In genomic region chr14:99345472-99345871, GRCh38 we compare ENCODE assay signal across 16 cellular contexts.
DNase-seq lines count a peak whose midpoint lies in the region; ATAC-seq, FAIRE-seq and TF ChIP-seq lines count a peak whose summit lies in the region.
"Had no signal": no experiment of that assay in that cellular context is flagged by ENCODE, and none has a peak within 500 bp of the region (broad histone marks: within the 10 kb centered on the region; RNA-seq: fewer than 3 reads in every experiment).

No MANE protein-coding gene starts in this region.

- H3K4me3 ChIP-seq in GM23338 (no peak overlapping the region), kidney (ENCODE audit: low read length in 2 of 2) (no peak overlapping the region)
- H3K4me3 ChIP-seq: BLaER1 had no signal

- peaks cover 7% of the 10 kb centered on the region; the same call in 2 of the 3 replicates for H3K4me1 Mint-ChIP-seq in GM23338
- peaks cover 4% of the 10 kb centered on the region; the same call in 1 of the 2 replicates for H3K4me1 Mint-ChIP-seq in WTC11
- H3K4me1 Mint-ChIP-seq in activated T-cell treated with anti-CD3 and anti-CD28 coated beads, Interleukin-2, amount 50 U/mL, for 4 hours (ENCODE audit: low read depth) = no peaks in the 10 kb centered on the region
- H3K4me1 Mint-ChIP-seq: IgD-negative memory B cell had no signal

- no peak overlapping the region for H3K27ac Mint-ChIP-seq in GM23338
- peak overlapping the region; percentile 11; the same call in 1 of the 2 replicates for H3K27ac Mint-ChIP-seq in WTC11
- H3K27ac Mint-ChIP-seq: CD8-positive, alpha-beta T cell; H9; IgD-negative memory B cell had no signal

- 0 out of 2 replicates have a peak overlapping the region, but pooled peaks have one; percentile 18 for H2AFZ ChIP-seq in GM23338

- ATAC-seq in GM23338 (no peak), WTC11 (no peak), HG02885 (IDR thresholded peaks at IDR 0.05; ENCODE audit: poor library complexity, unreplicated experiment) (no peak)
- ATAC-seq in activated T-cell treated with anti-CD3 and anti-CD28 coated beads, Interleukin-2, amount 50 U/mL, for 4 hours = no peak
- ATAC-seq: CD8-positive, alpha-beta T cell had no signal

- POLR2A ChIA-PET in WTC11 (lab: Charles Lee) = no interaction called here

- H3K27me3 Mint-ChIP-seq in GM23338 (ENCODE audit: insufficient read depth, low read depth, poor library complexity) = peaks cover 14% of the 10 kb centered on the region
- no peaks in the 10 kb centered on the region; the same call in 1 of the 2 replicates for H3K27me3 Mint-ChIP-seq in WTC11 (ENCODE audit: low read depth)
- H3K27me3 Mint-ChIP-seq in activated T-cell treated with anti-CD3 and anti-CD28 coated beads, Interleukin-2, amount 50 U/mL, for 4 hours (ENCODE audit: low read depth) = peaks cover under 1% of the 10 kb centered on the region

- H3K9me3 Mint-ChIP-seq in GM23338 (no peaks in the 10 kb centered on the region), WTC11 (no peaks in the 10 kb centered on the region)
- no peaks in the 10 kb centered on the region for H3K9me3 Mint-ChIP-seq in activated T-cell treated with anti-CD3 and anti-CD28 coated beads, Interleukin-2, amount 50 U/mL, for 4 hours
- H3K9me3 Mint-ChIP-seq: CD8-positive, alpha-beta T cell; H9; IgD-negative memory B cell had no signal

- H4K20me1 ChIP-seq in GM23338 (replicated peaks; ENCODE audit: insufficient read depth) = no peaks in the 10 kb centered on the region
- H4K20me1 ChIP-seq: BLaER1 had no signal

- H3F3A ChIP-seq in GM23338 (replicated peaks; ENCODE audit: low read depth) = no peaks in the 10 kb centered on the region

- no peak for FAIRE-seq in kidney (lab: Jason Lieb, UNC)

- H3K4me1 ChIP-seq in GM23338 (ENCODE audit: insufficient read depth) = no peaks in the 10 kb centered on the region
- H3K4me1 ChIP-seq in kidney (ENCODE audit: control insufficient read depth in 1 of 2, insufficient read depth in 1 of 2, low read depth in 1 of 2, low read length in 2 of 2) = no peaks in the 10 kb centered on the region
- H3K4me1 ChIP-seq: BLaER1 had no signal

- no peak overlapping the region for H3K27ac ChIP-seq in GM23338 (ENCODE audit: low read depth)
- H3K27ac ChIP-seq in kidney (ENCODE audit: low read depth in 2 of 2, low read length in 2 of 2) = no peak overlapping the region
- H3K27ac ChIP-seq: BLaER1 had no signal

- CTCF ChIA-PET in WTC11 (lab: Charles Lee) = interaction anchor here (0.6 to 3.4 kb wide), 5 partner anchors 25 to 133 kb away, joined by 3 to 15 read pairs (median 4); no protein-coding TSS in a partner anchor

- H3K9me3 ChIP-seq in kidney (ENCODE audit: control insufficient read depth in 1 of 2, low read length in 2 of 2) = no peaks in the 10 kb centered on the region
- H3K9me3 ChIP-seq: BLaER1 had no signal

- H3K4me2 ChIP-seq in GM23338 = no peak overlapping the region
- H3K4me2 ChIP-seq: BLaER1 had no signal

- H3K9ac ChIP-seq in kidney (ENCODE audit: low read length in 2 of 2) = no peak overlapping the region
- H3K9ac ChIP-seq: BLaER1 had no signal

- DNase-seq in GM23338 (ENCODE audit: low spot score) = no peak
- no peak for DNase-seq in WTC11 (ENCODE audit: low spot score)
- peak; percentile 41 for DNase-seq in kidney
- peak; percentile 46 for DNase-seq in posterior vena cava (ENCODE audit: low spot score)
- DNase-seq in activated T-cell treated with anti-CD3 and anti-CD28 coated beads, Interleukin-2, amount 50 U/mL, for 4 hours = no peak
- DNase-seq in cortex of kidney (lab: John Stamatoyannopoulos, UW) = no peak
- DNase-seq in retina = no peak
- DNase-seq: 8988T; CD8-positive, alpha-beta T cell; DMS79 treated with DMSO at 0.1 percent for 48 hours; GF-D8; GOT3; H9 had no signal

- no peaks in the 10 kb centered on the region for H3K9me2 ChIP-seq in GM23338 (ENCODE audit: insufficient read depth)

- no peaks in the 10 kb centered on the region for H3K36me3 ChIP-seq in GM23338 (ENCODE audit: insufficient read depth)
- no peaks in the 10 kb centered on the region for H3K36me3 ChIP-seq in kidney (ENCODE audit: control insufficient read depth in 1 of 2, insufficient read depth in 2 of 2, low read length in 2 of 2)
- H3K36me3 ChIP-seq: BLaER1 had no signal

- no peaks in the 10 kb centered on the region for H3K27me3 ChIP-seq in GM23338 (ENCODE audit: insufficient read depth)
- H3K27me3 ChIP-seq: BLaER1 had no signal

- H3K4me3 Mint-ChIP-seq in GM23338 (no peak overlapping the region), WTC11 (no peak overlapping the region)
- H3K4me3 Mint-ChIP-seq in activated T-cell treated with anti-CD3 and anti-CD28 coated beads, Interleukin-2, amount 50 U/mL, for 4 hours = no peak overlapping the region
- H3K4me3 Mint-ChIP-seq: CD8-positive, alpha-beta T cell; H9; IgD-negative memory B cell had no signal

- intact Hi-C loops in kidney (cut with DNase I) = no loop called here
- intact Hi-C loops in posterior vena cava (cut with DNase I) = no loop called here

- no peaks in the 10 kb centered on the region for H3K79me2 ChIP-seq in GM23338 (replicated peaks; ENCODE audit: insufficient read depth)

- TF ChIP-seq CTCF in GM23338 (conservative IDR thresholded peaks at IDR 0.05; ENCODE audit: low read depth in 2 of 2) (no peak), WTC11 (IDR thresholded peaks at IDR 0.05) (no peak), kidney (IDR thresholded peaks at IDR 0.05; ENCODE audit: borderline replicate concordance, extremely low read depth, insufficient read depth) (no peak)

- no peaks in the 10 kb centered on the region; the same call in 2 of the 3 replicates for H3K36me3 Mint-ChIP-seq in GM23338 (ENCODE audit: low read depth)
- H3K36me3 Mint-ChIP-seq in WTC11 = no peaks in the 10 kb centered on the region
- H3K36me3 Mint-ChIP-seq in activated T-cell treated with anti-CD3 and anti-CD28 coated beads, Interleukin-2, amount 50 U/mL, for 4 hours (ENCODE audit: insufficient read depth) = no peaks in the 10 kb centered on the region
- H3K36me3 Mint-ChIP-seq: CD8-positive, alpha-beta T cell; IgD-negative memory B cell had no signal

TF ChIP-seq in GM23338, 12 proteins besides CTCF, POLR2A, EP300 and RAD21 (continues in another document):
- no peak for TF ChIP-seq CREB1 (CRISPR knock-in tag; IDR thresholded peaks at IDR 0.05; ENCODE audit: low read depth)
- TF ChIP-seq NANOG (IDR thresholded peaks at IDR 0.05; ENCODE audit: borderline replicate concordance) = no peak
- TF ChIP-seq ETS1 (IDR thresholded peaks at IDR 0.05) = no peak
- no peak for TF ChIP-seq POLR2AphosphoS5 (IDR thresholded peaks at IDR 0.05; ENCODE audit: low read depth)
- no peak for TF ChIP-seq JUNB (IDR thresholded peaks at IDR 0.05; ENCODE audit: unreplicated experiment)

TF ChIP-seq in WTC11, 78 proteins besides CTCF, POLR2A, EP300 and RAD21:
- no peak for TF ChIP-seq TEAD4 (CRISPR knock-in tag; IDR thresholded peaks at IDR 0.05)
- TF ChIP-seq STAT6 (CRISPR knock-in tag; conservative IDR thresholded peaks at IDR 0.05; ENCODE audit: low read depth) = no peak
- no peak for TF ChIP-seq MXD4 (CRISPR knock-in tag; IDR thresholded peaks at IDR 0.05; ENCODE audit: borderline replicate concordance)
- no peak for TF ChIP-seq TP53 (CRISPR knock-in tag; IDR thresholded peaks at IDR 0.05)
- no peak for TF ChIP-seq CDX4 (CRISPR knock-in tag; IDR thresholded peaks at IDR 0.05; ENCODE audit: borderline replicate concordance)
- TF ChIP-seq RELA (CRISPR knock-in tag; IDR thresholded peaks at IDR 0.05; ENCODE audit: borderline replicate concordance) = no peak

Comparison
In these comparisons a context has a peak if more than half of its experiments do, and no peak if none do; other contexts are left out.
1. DNase-seq: peak in kidney (single experiment) and posterior vena cava (single experiment); none in GM23338 (single experiment), WTC11 (single experiment), activated T-cell treated with anti-CD3 and anti-CD28 coated beads, Interleukin-2, amount 50 U/mL, for 4 hours (single experiment), cortex of kidney (single experiment) and retina (single experiment).